Comparison of ENCODE assay signal across 8 cellular contexts in genomic region chr1:227999056-227999930, GRCh38. TPM values are rescaled to one million over a fixed set of nuclear protein-coding genes. Genes with fewer than 3 reads are reported as not detected.
A peak's percentile ranks its signal among the peaks of the same experiment; 100 is the strongest.
DNase-seq lines count a peak whose midpoint lies in the region; ATAC-seq, FAIRE-seq and TF ChIP-seq lines count a peak whose summit lies in the region.

No MANE protein-coding gene starts in this region.

- no peaks in the 10 kb centered on the region for H4K20me1 ChIP-seq in astrocyte (ENCODE audit: insufficient read depth, low read length)

- ATAC-seq in HG02571 (IDR thresholded peaks at IDR 0.05; ENCODE audit: unreplicated experiment): peak; percentile 82
- ATAC-seq in GM21528 (IDR thresholded peaks at IDR 0.05; ENCODE audit: low FRiP score, unreplicated experiment): no peak

- H3K36me3 ChIP-seq in astrocyte (ENCODE audit: insufficient read depth, low read length): no peaks in the 10 kb centered on the region

- H3K27me3 ChIP-seq in astrocyte (ENCODE audit: insufficient read depth, low read length): peaks cover 16% of the 10 kb centered on the region

- no peak overlapping the region for H2AFZ ChIP-seq in astrocyte (ENCODE audit: low read depth, low read length)

- H3K27ac Mint-ChIP-seq in astrocyte (ENCODE audit: unreplicated experiment): no peak overlapping the region

- peak; percentile 96 for TF ChIP-seq CTCF in GM12872 (IDR thresholded peaks at IDR 0.05; ENCODE audit: insufficient read depth, low read depth, low read length)
- TF ChIP-seq CTCF in astrocyte (IDR thresholded peaks at IDR 0.05; ENCODE audit: insufficient read depth, low read depth, low read length): peak; percentile 58

- no peak overlapping the region for H3K27ac ChIP-seq in astrocyte (ENCODE audit: low read depth, low read length)

- no peak overlapping the region for H3K9ac ChIP-seq in astrocyte (ENCODE audit: low read length)

- no peaks in the 10 kb centered on the region for H3K4me1 ChIP-seq in astrocyte (ENCODE audit: insufficient read depth, low read length)

- no peak overlapping the region for H3K4me3 ChIP-seq in astrocyte (ENCODE audit: insufficient read depth, low read depth, low read length)

- no peak overlapping the region for H3K4me3 Mint-ChIP-seq in astrocyte (ENCODE audit: unreplicated experiment)

- H3K4me2 ChIP-seq in astrocyte (ENCODE audit: low read length): no peak overlapping the region

- no peaks in the 10 kb centered on the region for H3K79me2 ChIP-seq in astrocyte (ENCODE audit: insufficient read depth, low read length)

- no peaks in the 10 kb centered on the region for H3K9me3 ChIP-seq in astrocyte (ENCODE audit: insufficient read depth, low read depth, low read length)

- H3K4me1 Mint-ChIP-seq in astrocyte (ENCODE audit: low read depth, unreplicated experiment): no peaks in the 10 kb centered on the region

- peaks cover 89% of the 10 kb centered on the region for H3K27me3 Mint-ChIP-seq in astrocyte (ENCODE audit: low read depth, unreplicated experiment)

- H3K36me3 Mint-ChIP-seq in astrocyte (ENCODE audit: low read depth, unreplicated experiment): no peaks in the 10 kb centered on the region

- no peak for FAIRE-seq in astrocyte (lab: Jason Lieb, UNC)

- H3K9me3 Mint-ChIP-seq in astrocyte (ENCODE audit: unreplicated experiment): peaks cover 21% of the 10 kb centered on the region

- DNase-seq in NCI-H1092 (lab: John Stamatoyannopoulos, UW) (peak; percentile 68), T-helper 2 cell (peak in 4 of 5 experiments; percentile 42 to 77 (median 56)), astrocyte (ENCODE audit: low read depth) (peak; percentile 34), hippocampal formation (lab: John Stamatoyannopoulos, UW) (peak; percentile 1 to 25)
- peak; percentile 23 to 39 for DNase-seq in stimulated activated CD4-positive, alpha-beta T cell treated with anti-CD3 and anti-CD28 coated beads, Interleukin-15, amount 100 ng/mL, for 1 hour (ENCODE audit: low read depth in 1 of 2, low spot score in 1 of 2)

RNA-seq across cellular contexts. Expression of gene WNT3A, which starts 7.5 kb away (rescaled TPM):
- total RNA-seq in astrocyte: not detected in 2 replicates

RNA-seq across cellular contexts. Expression of gene WNT9A, which starts 51.6 kb away (rescaled TPM):
- 2.6 and 4.1 TPM in 2 replicates for total RNA-seq in astrocyte

Comparison
In these comparisons a context has a peak if more than half of its experiments do, and no peak if none do; other contexts are left out.
1. DNase-seq: peak in every context shown above with its lines; median percentile 68 in NCI-H1092; 56 in T-helper 2 cell; 34 in astrocyte; 31 in stimulated activated CD4-positive, alpha-beta T cell treated with anti-CD3 and anti-CD28 coated beads, Interleukin-15, amount 100 ng/mL, for 1 hour; 13 in hippocampal formation.